In the genomic region with DNA sequence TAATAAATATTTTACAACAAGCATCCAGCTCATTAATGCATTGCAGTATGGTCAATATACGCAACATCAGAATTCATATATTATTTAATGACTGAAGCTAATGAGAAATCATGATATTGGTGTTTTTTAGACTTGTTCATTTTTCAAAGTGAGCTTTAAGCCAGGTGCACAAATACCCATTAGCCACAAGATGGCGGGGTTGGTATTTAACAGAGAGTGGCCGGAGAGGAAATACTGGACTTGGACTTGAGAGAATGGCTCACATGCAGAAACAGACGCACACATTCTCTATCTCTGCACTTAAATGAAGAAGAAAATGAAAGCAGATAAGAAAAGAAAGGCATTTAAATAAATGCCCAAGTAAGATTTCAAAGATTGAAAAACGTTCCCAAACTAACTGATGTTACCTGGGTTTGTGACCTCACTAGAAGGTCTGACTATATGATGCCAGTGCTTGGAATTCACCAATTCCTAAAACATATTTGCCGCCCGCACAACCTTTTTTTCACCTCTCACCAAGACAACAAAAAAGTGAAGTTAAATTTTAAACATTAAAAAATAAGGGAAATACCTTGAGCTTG, we compare ENCODE assay signal across 8 cellular contexts. TPM values are rescaled to one million over a fixed set of nuclear protein-coding genes. Genes with fewer than 3 reads are reported as not detected.
A peak's percentile ranks its signal among the peaks of the same experiment; 100 is the strongest.
DNase-seq lines count a peak whose midpoint lies in the region; ATAC-seq, FAIRE-seq and TF ChIP-seq lines count a peak whose summit lies in the region.

No MANE protein-coding gene starts in this region.

- H2AFZ ChIP-seq in endothelial cell of umbilical vein (ENCODE audit: low read depth, low read length), result no peak overlapping the region

- H3K27ac ChIP-seq in RWPE2 (ENCODE audit: poor library complexity, severe bottlenecking) (no peak overlapping the region), endothelial cell of umbilical vein (ENCODE audit: insufficient read depth, low read depth, low read length) (no peak overlapping the region)

- DNase-seq in activated T-cell treated with anti-CD3 and anti-CD28 coated beads, Interleukin-2, amount 50 U/mL, for 72 hours, result peak; percentile 21 to 47
- DNase-seq in activated T-cell treated with anti-CD3 and anti-CD28 coated beads, Interleukin-2, amount 50 U/mL, for 1 hour, result no peak
- DNase-seq in RWPE2 (ENCODE audit: low spot score), result no peak
- DNase-seq in endothelial cell of umbilical vein (ENCODE audit: low read depth, low spot score), result peak; percentile 48
- peak in 1 of 3 donors; percentile 50 for DNase-seq in mucosa of descending colon
- no peak for DNase-seq in activated effector memory CD4-positive, alpha-beta T cell treated with Interleukin-2 at 50 U/mL for 16 hours

- no peaks in the 10 kb centered on the region for H3K4me1 ChIP-seq in RWPE2 (ENCODE audit: insufficient read depth, poor library complexity, severe bottlenecking)
- H3K4me1 ChIP-seq in endothelial cell of umbilical vein (ENCODE audit: control insufficient read depth, extremely low read depth, insufficient read depth, low read length), result no peaks in the 10 kb centered on the region
- no peaks in the 10 kb centered on the region for H3K4me1 ChIP-seq in mucosa of descending colon (ENCODE audit: low read depth)

- no peak for ATAC-seq in activated T-cell treated with anti-CD3 and anti-CD28 coated beads, Interleukin-2, amount 50 U/mL, for 72 hours (replicated peaks in 1 of 2)
- ATAC-seq in GM21619 (IDR thresholded peaks at IDR 0.05; ENCODE audit: unreplicated experiment), result peak; percentile 57
- peak; percentile 66; the same call in 2 of the 3 replicates for ATAC-seq in RWPE2 (ENCODE audit: low read depth)
- ATAC-seq in mucosa of descending colon, result peak; percentile 65

- H3K36me3 ChIP-seq in RWPE2 (ENCODE audit: low read depth) (no peaks in the 10 kb centered on the region), endothelial cell of umbilical vein (ENCODE audit: control insufficient read depth in 2 of 2, extremely low read depth in 1 of 2, insufficient read depth in 2 of 2, low read length in 2 of 2) (no peaks in the 10 kb centered on the region), mucosa of descending colon (ENCODE audit: low read depth) (no peaks in the 10 kb centered on the region)

- no peak for TF ChIP-seq EP300 in Ishikawa (IDR thresholded peaks at IDR 0.05; ENCODE audit: borderline replicate concordance)

- dilution Hi-C loops in endothelial cell of umbilical vein (cut with MboI; ENCODE audit: extremely low pct_ligation_motif_present, low sequenced_read_pairs), result no loop called here

- intact Hi-C loops in endothelial cell of umbilical vein (cut with micrococcal nuclease), result loop anchor here (1.0 kb wide), 2 partner anchors 1072 to 1090 kb away; no protein-coding TSS in a partner anchor
- intact Hi-C loops in mucosa of descending colon (cut with DNase I, micrococcal nuclease), result loop anchor here (2.0 to 10.0 kb wide), 2 partner anchors 798 to 1094 kb away; no protein-coding TSS in a partner anchor

- H3K27ac Mint-ChIP-seq in activated T-cell treated with anti-CD3 and anti-CD28 coated beads, Interleukin-2, amount 50 U/mL, for 72 hours, result no peak overlapping the region

- H3K9ac ChIP-seq in endothelial cell of umbilical vein (replicated peaks; ENCODE audit: extremely low read depth, insufficient read depth, low read length), result no peak overlapping the region

- CTCF ChIA-PET in endothelial cell of umbilical vein (lab: Charles Lee), result interaction anchor here (0.6 to 5.1 kb wide), 21 partner anchors 9 to 1433 kb away, joined by 3 to 213 read pairs (median 6); a partner anchor contains a TSS

- peaks cover 15% of the 10 kb centered on the region for H3K4me1 Mint-ChIP-seq in activated T-cell treated with anti-CD3 and anti-CD28 coated beads, Interleukin-2, amount 50 U/mL, for 72 hours (ENCODE audit: low read depth)

- H3K9me3 ChIP-seq in RWPE2 (ENCODE audit: severe bottlenecking), result no peaks in the 10 kb centered on the region
- H3K9me3 ChIP-seq in endothelial cell of umbilical vein (replicated peaks; ENCODE audit: control insufficient read depth, insufficient read depth, low read length), result no peaks in the 10 kb centered on the region
- H3K9me3 ChIP-seq in mucosa of descending colon, result no peaks in the 10 kb centered on the region

- H3K27me3 Mint-ChIP-seq in activated T-cell treated with anti-CD3 and anti-CD28 coated beads, Interleukin-2, amount 50 U/mL, for 72 hours (ENCODE audit: low read depth), result no peaks in the 10 kb centered on the region

- no peak overlapping the region for H3K4me3 Mint-ChIP-seq in activated T-cell treated with anti-CD3 and anti-CD28 coated beads, Interleukin-2, amount 50 U/mL, for 72 hours

- H3K4me2 ChIP-seq in endothelial cell of umbilical vein (ENCODE audit: insufficient read depth, low read length), result no peak overlapping the region

- H3K36me3 Mint-ChIP-seq in activated T-cell treated with anti-CD3 and anti-CD28 coated beads, Interleukin-2, amount 50 U/mL, for 72 hours (ENCODE audit: insufficient read depth in 2 of 2), result no peaks in the 10 kb centered on the region

- no peaks in the 10 kb centered on the region for H4K20me1 ChIP-seq in endothelial cell of umbilical vein (replicated peaks; ENCODE audit: control insufficient read depth, extremely low read depth, insufficient read depth, low read length)

- H3K9me3 Mint-ChIP-seq in activated T-cell treated with anti-CD3 and anti-CD28 coated beads, Interleukin-2, amount 50 U/mL, for 72 hours, result no peaks in the 10 kb centered on the region

- no peaks in the 10 kb centered on the region for H3K79me2 ChIP-seq in endothelial cell of umbilical vein (ENCODE audit: control insufficient read depth, insufficient read depth, low read length)

- H3K27me3 ChIP-seq in RWPE2 (ENCODE audit: insufficient read depth, poor library complexity, severe bottlenecking) (no peaks in the 10 kb centered on the region), endothelial cell of umbilical vein (ENCODE audit: control insufficient read depth in 2 of 2, insufficient read depth in 2 of 2, low read length in 2 of 2) (no peaks in the 10 kb centered on the region)

- TF ChIP-seq RAD21 in Ishikawa (IDR thresholded peaks at IDR 0.05; ENCODE audit: low read depth), result peak; percentile 59

- H3K4me3 ChIP-seq in RWPE2 (ENCODE audit: severe bottlenecking) (no peak overlapping the region), endothelial cell of umbilical vein (replicated peaks in 1 of 3; ENCODE audit: insufficient read depth in 1 of 3, low read depth in 1 of 3, low read length in 3 of 3) (no peak overlapping the region), mucosa of descending colon (no peak overlapping the region)

- no peaks in the 10 kb centered on the region for H3K9me1 ChIP-seq in endothelial cell of umbilical vein (replicated peaks; ENCODE audit: control insufficient read depth, extremely low read depth, insufficient read depth, low read length)

- peak; percentile 88 for TF ChIP-seq CTCF in RWPE2 (IDR thresholded peaks at IDR 0.05; ENCODE audit: poor library complexity, severe bottlenecking)
- peak; percentile 49 to 59 for TF ChIP-seq CTCF in endothelial cell of umbilical vein (IDR thresholded peaks at IDR 0.05; ENCODE audit: extremely low read depth in 1 of 2, insufficient read depth in 1 of 2, low read depth in 1 of 2, low read length in 2 of 2)
- TF ChIP-seq CTCF in mucosa of descending colon (IDR thresholded peaks at IDR 0.05), result peak; percentile 50

- FAIRE-seq in endothelial cell of umbilical vein (lab: Jason Lieb, UNC), result peak; percentile 73

- POLR2A ChIA-PET in endothelial cell of umbilical vein (lab: Charles Lee), result no interaction called here

- TF ChIP-seq POLR2A in endothelial cell of umbilical vein (IDR thresholded peaks at IDR 0.05; ENCODE audit: low read depth, low read length), result no peak

- BruUV-seq in endothelial cell of umbilical vein (replicated peaks; lab: Mats Ljungman, UMichigan), result no TSS peak

TF ChIP-seq in endothelial cell of umbilical vein, 7 proteins besides CTCF, POLR2A, EP300 and RAD21:
- TF ChIP-seq, protein P1, sequence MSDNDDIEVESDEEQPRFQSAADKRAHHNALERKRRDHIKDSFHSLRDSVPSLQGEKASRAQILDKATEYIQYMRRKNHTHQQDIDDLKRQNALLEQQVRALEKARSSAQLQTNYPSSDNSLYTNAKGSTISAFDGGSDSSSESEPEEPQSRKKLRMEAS (IDR thresholded peaks at IDR 0.05; ENCODE audit: insufficient read depth, insufficient read length), result no peak
- no peak for TF ChIP-seq GATA2 (IDR thresholded peaks at IDR 0.05; ENCODE audit: insufficient read depth, insufficient read length, low read depth, low read length)
- TF ChIP-seq JUN (IDR thresholded peaks at IDR 0.05; ENCODE audit: borderline replicate concordance, insufficient read depth, insufficient read length, low read depth), result no peak
- TF ChIP-seq POLR2AphosphoS5 (IDR thresholded peaks at IDR 0.05; ENCODE audit: insufficient read depth, low read depth, low read length), result no peak
- TF ChIP-seq EZH2 (IDR thresholded peaks at IDR 0.05; ENCODE audit: borderline replicate concordance, low read depth, low read length, severe bottlenecking), result no peak
- no peak for TF ChIP-seq MYC (IDR thresholded peaks at IDR 0.05; ENCODE audit: low read depth, low read length)
- TF ChIP-seq FOS (IDR thresholded peaks at IDR 0.05; ENCODE audit: borderline replicate concordance, insufficient read depth, low read length), result no peak

RNA-seq across cellular contexts. Expression of a gene that starts 21.2 kb away (rescaled TPM):
- 10 to 100 TPM; 48.3 to 62.9 TPM for total RNA-seq in activated T-cell treated with anti-CD3 and anti-CD28 coated beads, Interleukin-2, amount 50 U/mL, for 72 hours
- total RNA-seq in endothelial cell of umbilical vein (34.8 and 36.1 TPM in 2 replicates), mucosa of descending colon (10 to 100 TPM; 35.8 to 65.9 (median 64.8) TPM)
- polyA plus RNA-seq in endothelial cell of umbilical vein, result 14.5 and 25.2 TPM in 2 replicates
- 24.4 and 41.3 TPM in 2 replicates for polyA plus RNA-seq in endothelial cell of umbilical vein (2011; cell fraction: cytosol; rRNA removed)
- 55.2 and 77.9 TPM in 2 replicates for polyA plus RNA-seq in endothelial cell of umbilical vein (2011; cell fraction: nucleus; rRNA removed)
- 27.5 and 31.5 TPM in 2 replicates for polyA plus RNA-seq in endothelial cell of umbilical vein (2012)
- polyA minus RNA-seq in endothelial cell of umbilical vein, result 40.2 and 42.7 TPM in 2 replicates
- 26.0 TPM for polyA minus RNA-seq in endothelial cell of umbilical vein (2011; cell fraction: cytosol; rRNA and poly(A)+ RNA removed)
- polyA minus RNA-seq in endothelial cell of umbilical vein (2011; cell fraction: nucleus; rRNA and poly(A)+ RNA removed), result 70.0 and 79.1 TPM in 2 replicates

Comparison
In these comparisons a context has a peak if more than half of its experiments do, and no peak if none do; other contexts are left out.
1. DNase-seq: peak in activated T-cell treated with anti-CD3 and anti-CD28 coated beads, Interleukin-2, amount 50 U/mL, for 72 hours (2 of 2) and endothelial cell of umbilical vein (single experiment); none in activated T-cell treated with anti-CD3 and anti-CD28 coated beads, Interleukin-2, amount 50 U/mL, for 1 hour (single experiment), RWPE2 (single experiment) and activated effector memory CD4-positive, alpha-beta T cell treated with Interleukin-2 at 50 U/mL for 16 hours (single experiment).
2. ATAC-seq: peak in GM21619 (single experiment), RWPE2 (single experiment) and mucosa of descending colon (single experiment); none in activated T-cell treated with anti-CD3 and anti-CD28 coated beads, Interleukin-2, amount 50 U/mL, for 72 hours (0 of 2).
3. Peak in every context shown above with its lines, with median percentiles within 50 percentile points of each other: CTCF ChIP-seq.